25 cellular contexts compared by ENCODE assay signal in genomic region chr14:38593477-38593876, GRCh38.
"Had no signal": no experiment of that assay in that cellular context is flagged by ENCODE, and none has a peak within 500 bp of the region (broad histone marks: within the 10 kb centered on the region; RNA-seq: fewer than 3 reads in every experiment).

No MANE protein-coding gene starts in this region.

- H3K4me2 ChIP-seq: SK-N-SH had no signal

- DNase-seq: activated CD4-positive, alpha-beta memory T cell treated with anti-CD3 and anti-CD28 coated beads for 36 hours; activated CD4-positive, alpha-beta T cell treated with anti-CD3 and anti-CD28 coated beads, Interleukin-2, amount 10 ng/mL, durations not matched to agents 7 days and 5 days; activated CD4-positive, CD25-positive, alpha-beta regulatory T cell; activated CD8-positive, alpha-beta memory T cell treated with anti-CD3 and anti-CD28 coated beads for 24 hours; activated effector memory CD4-positive, alpha-beta T cell treated with anti-CD3 and anti-CD28 coated beads, Interleukin-2, amount 50 U/mL, for 16 hours; activated naive CD4-positive, alpha-beta T cell treated with anti-CD3 and anti-CD28 coated beads for 36 hours; activated T-cell treated with anti-CD3 and anti-CD28 coated beads, Interleukin-2, amount 50 U/mL, for 4 hours; amygdala; brain microvascular endothelial cell; cerebellar nuclear complex; KBM-7; NCI-H1048; NCI-H146; NCI-H187 treated with DMSO at 0.1 percent for 48 hours; NCI-H2081 treated with DMSO at 0.1 percent for 48 hours; NCI-H524; NCI-H748 treated with DMSO at 0.1 percent for 48 hours; Right ventricle myocardium superior; RPMI8226; SJCRH30; SK-N-SH; SW 1271 had no signal

- H3K4me3 ChIP-seq: cardiac muscle cell, SJCRH30 had no signal

- H3K9ac ChIP-seq: SK-N-SH had no signal

- H3K27ac ChIP-seq: brain microvascular endothelial cell, cardiac muscle cell, SJCRH30, VCaP had no signal

- H3K9me3 ChIP-seq: SK-N-SH had no signal

- H3K4me1 ChIP-seq: SJCRH30 had no signal

- ATAC-seq: activated T-cell treated with anti-CD3 and anti-CD28 coated beads, Interleukin-2, amount 50 U/mL, for 4 hours; Panc1 had no signal

- H3K27me3 ChIP-seq: brain microvascular endothelial cell, cardiac muscle cell, SJCRH30 had no signal

- H3K36me3 ChIP-seq: brain microvascular endothelial cell, cardiac muscle cell, SJCRH30 had no signal
